ENCODE assay signal across 10 cellular contexts in the genomic region with DNA sequence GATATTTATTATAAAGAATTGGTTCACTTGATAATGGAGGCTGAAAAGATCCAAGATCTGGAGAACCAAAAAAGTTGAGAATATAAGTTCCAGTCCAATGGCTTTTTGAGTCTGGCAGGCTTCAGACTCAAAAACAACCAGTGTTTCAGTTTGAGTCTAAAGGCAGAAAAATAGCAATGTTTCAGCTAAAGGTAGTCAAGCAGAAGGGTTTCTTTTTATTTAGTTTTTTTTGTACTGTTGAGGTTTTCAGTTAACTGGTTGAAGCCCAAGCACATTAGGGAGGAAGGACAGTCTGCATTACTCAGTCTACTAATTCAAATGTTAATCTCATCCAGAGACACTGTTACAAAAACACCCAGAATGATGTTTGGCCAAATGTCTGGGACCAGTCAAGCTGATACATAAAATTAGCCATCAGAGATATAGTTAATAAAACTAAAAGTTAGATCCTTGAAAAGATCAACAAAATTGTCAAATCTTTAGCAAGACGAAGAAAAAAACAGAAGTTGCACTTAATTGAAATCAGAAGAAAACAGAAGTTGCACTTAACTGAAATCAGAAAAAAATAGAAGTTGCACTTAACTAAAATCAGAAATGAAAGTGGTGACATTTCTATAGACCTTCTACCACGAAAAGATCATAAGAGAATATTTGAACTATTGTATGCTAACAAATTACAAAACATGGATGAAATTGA.
A peak's percentile ranks its signal among the peaks of the same experiment; 100 is the strongest.
DNase-seq lines count a peak whose midpoint lies in the region; ATAC-seq and TF ChIP-seq lines count a peak whose summit lies in the region.
"Had no signal": no experiment of that assay in that cellular context is flagged by ENCODE, and none has a peak within 500 bp of the region (broad histone marks: within the 10 kb centered on the region; RNA-seq: fewer than 3 reads in every experiment).

No MANE protein-coding gene starts in this region.

- peak overlapping the region; percentile 90 for H3K27ac Mint-ChIP-seq in stimulated activated naive B cell treated with anti-CD40 and anti-IgM and Interleukin-4, amounts not matched to agents 10 μg/mL and 1 μg/mL and 100 μg/mL, for 72 hours
- no peak overlapping the region for H3K27ac Mint-ChIP-seq in glutamatergic neuron (ENCODE audit: unreplicated experiment)

- H3K9me3 Mint-ChIP-seq in stimulated activated naive B cell treated with anti-CD40 and anti-IgM and Interleukin-4, amounts not matched to agents 10 μg/mL and 1 μg/mL and 100 μg/mL, for 72 hours, result peaks cover 8 to 13% of the 10 kb centered on the region in 2 donors
- H3K9me3 Mint-ChIP-seq in glutamatergic neuron (ENCODE audit: unreplicated experiment), result peaks cover 1% of the 10 kb centered on the region

- DNase-seq in NCI-H446 treated with DMSO at 0.1 percent for 48 hours (lab: John Stamatoyannopoulos, UW), result peak; percentile 23
- no peak for DNase-seq in NCI-H446 (lab: John Stamatoyannopoulos, UW)
- DNase-seq in stimulated activated naive B cell treated with anti-CD40 and anti-IgM and Interleukin-4, amounts not matched to agents 10 μg/mL and 1 μg/mL and 100 μg/mL, for 72 hours, result no peak
- no peak for DNase-seq in glutamatergic neuron
- DNase-seq in amniotic stem cell (lab: John Stamatoyannopoulos, UW), result no peak
- no peak for DNase-seq in anterior cingulate cortex (lab: John Stamatoyannopoulos, UW)
- DNase-seq: NCI-H2081 treated with DMSO at 0.1 percent for 48 hours, upper lobe of left lung had no signal

- ATAC-seq in HG02610 (IDR thresholded peaks at IDR 0.05; ENCODE audit: unreplicated experiment) (peak; percentile 87), HG03439 (IDR thresholded peaks at IDR 0.05; ENCODE audit: unreplicated experiment) (peak; percentile 82)
- ATAC-seq in stimulated activated naive B cell treated with anti-CD40 and anti-IgM and Interleukin-4, amounts not matched to agents 10 μg/mL and 1 μg/mL and 100 μg/mL, for 72 hours (replicated peaks), result peak; percentile 92 to 93

- TF ChIP-seq CTCF in glutamatergic neuron (IDR thresholded peaks at IDR 0.05; ENCODE audit: partially characterized antibody, unreplicated experiment), result no peak

- peaks cover 15 to 17% of the 10 kb centered on the region in 2 donors for H3K36me3 Mint-ChIP-seq in stimulated activated naive B cell treated with anti-CD40 and anti-IgM and Interleukin-4, amounts not matched to agents 10 μg/mL and 1 μg/mL and 100 μg/mL, for 72 hours
- peaks cover 6% of the 10 kb centered on the region for H3K36me3 Mint-ChIP-seq in glutamatergic neuron (ENCODE audit: unreplicated experiment)

- H3K4me1 Mint-ChIP-seq in stimulated activated naive B cell treated with anti-CD40 and anti-IgM and Interleukin-4, amounts not matched to agents 10 μg/mL and 1 μg/mL and 100 μg/mL, for 72 hours, result peaks cover 23 to 62% of the 10 kb centered on the region in 2 donors
- H3K4me1 Mint-ChIP-seq in glutamatergic neuron (ENCODE audit: low read depth, unreplicated experiment), result no peaks in the 10 kb centered on the region

- no peaks in the 10 kb centered on the region for H3K27me3 Mint-ChIP-seq in stimulated activated naive B cell treated with anti-CD40 and anti-IgM and Interleukin-4, amounts not matched to agents 10 μg/mL and 1 μg/mL and 100 μg/mL, for 72 hours
- peaks cover 1% of the 10 kb centered on the region for H3K27me3 Mint-ChIP-seq in glutamatergic neuron (ENCODE audit: unreplicated experiment)

- peak overlapping the region; percentile 68 to 71 for H3K4me3 Mint-ChIP-seq in stimulated activated naive B cell treated with anti-CD40 and anti-IgM and Interleukin-4, amounts not matched to agents 10 μg/mL and 1 μg/mL and 100 μg/mL, for 72 hours
- H3K4me3 Mint-ChIP-seq in glutamatergic neuron (ENCODE audit: unreplicated experiment), result no peak overlapping the region
